Comparison of ENCODE assay signal across 1 cellular context in the genomic region with DNA sequence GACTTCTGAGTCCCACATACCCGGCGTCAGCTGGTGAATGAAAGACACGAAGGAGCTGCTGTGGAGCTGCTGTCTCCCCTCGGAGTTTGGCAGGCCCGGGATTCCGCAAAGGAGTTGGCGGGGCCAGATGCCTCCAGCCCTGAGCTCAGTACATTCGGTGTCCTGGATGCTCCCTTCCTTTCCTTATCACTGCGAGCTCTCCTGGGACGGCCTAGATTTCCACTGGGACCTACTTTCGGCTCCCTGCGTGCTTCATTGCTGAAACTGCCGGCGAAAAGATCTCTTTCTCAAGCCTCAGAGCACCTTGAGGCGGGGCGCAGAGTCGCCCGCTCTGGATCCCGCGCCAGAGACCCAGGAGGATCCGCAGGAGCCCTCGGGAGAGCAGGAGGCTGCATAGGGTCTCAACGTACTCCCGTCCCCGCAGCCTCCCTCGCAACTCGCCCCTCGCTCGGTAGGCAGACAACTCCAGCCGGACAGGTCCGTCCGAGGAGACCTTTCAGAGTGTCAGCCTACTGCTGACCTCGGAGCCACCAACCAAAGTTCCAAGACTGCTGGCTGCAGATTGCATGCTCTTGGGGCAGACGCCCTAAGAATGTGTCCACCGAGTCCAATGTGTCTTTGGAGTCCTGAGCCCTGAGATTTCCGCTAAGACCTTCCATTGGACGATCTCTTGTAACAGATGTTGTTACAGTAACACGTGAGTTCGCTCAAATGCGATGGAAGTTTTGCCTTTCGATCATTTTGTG.
TF ChIP-seq lines count a peak whose summit lies in the region.

No MANE protein-coding gene starts in this region.

TF ChIP-seq in endothelial cell of umbilical vein, 7 proteins besides CTCF, POLR2A, EP300 and RAD21:
- TF ChIP-seq, protein P1, sequence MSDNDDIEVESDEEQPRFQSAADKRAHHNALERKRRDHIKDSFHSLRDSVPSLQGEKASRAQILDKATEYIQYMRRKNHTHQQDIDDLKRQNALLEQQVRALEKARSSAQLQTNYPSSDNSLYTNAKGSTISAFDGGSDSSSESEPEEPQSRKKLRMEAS (IDR thresholded peaks at IDR 0.05; ENCODE audit: insufficient read depth, insufficient read length), result no peak
- TF ChIP-seq MYC (IDR thresholded peaks at IDR 0.05; ENCODE audit: low read depth, low read length) (no peak), POLR2AphosphoS5 (IDR thresholded peaks at IDR 0.05; ENCODE audit: insufficient read depth, low read depth, low read length) (no peak), FOS (IDR thresholded peaks at IDR 0.05; ENCODE audit: borderline replicate concordance, insufficient read depth, low read length) (no peak), JUN (IDR thresholded peaks at IDR 0.05; ENCODE audit: borderline replicate concordance, insufficient read depth, insufficient read length, low read depth) (no peak), EZH2 (IDR thresholded peaks at IDR 0.05; ENCODE audit: borderline replicate concordance, low read depth, low read length, severe bottlenecking) (no peak), GATA2 (IDR thresholded peaks at IDR 0.05; ENCODE audit: insufficient read depth, insufficient read length, low read depth, low read length) (no peak)
